In genomic region chr3:161163297-161163696, GRCh38 we compare ENCODE assay signal across 10 cellular contexts. TPM values are rescaled to one million over a fixed set of nuclear protein-coding genes. Genes with fewer than 3 reads are reported as not detected.
DNase-seq lines count a peak whose midpoint lies in the region; ATAC-seq, FAIRE-seq and TF ChIP-seq lines count a peak whose summit lies in the region.
"Had no signal": no experiment of that assay in that cellular context is flagged by ENCODE, and none has a peak within 500 bp of the region (broad histone marks: within the 10 kb centered on the region; RNA-seq: fewer than 3 reads in every experiment).

No MANE protein-coding gene starts in this region.

- no peak overlapping the region for H3K27ac Mint-ChIP-seq in activated naive CD8-positive, alpha-beta T cell treated with anti-CD3 and anti-CD28 coated beads for 36 hours
- H3K27ac Mint-ChIP-seq: activated naive CD4-positive, alpha-beta T cell treated with anti-CD3 and anti-CD28 coated beads for 36 hours had no signal

- H3K4me2 ChIP-seq in keratinocyte (ENCODE audit: control insufficient read depth, extremely low read depth, insufficient read depth, low read depth, low read length) = no peak overlapping the region

- H3K9me3 Mint-ChIP-seq in activated naive CD8-positive, alpha-beta T cell treated with anti-CD3 and anti-CD28 coated beads for 36 hours = peaks cover 6% of the 10 kb centered on the region
- H3K9me3 Mint-ChIP-seq: activated naive CD4-positive, alpha-beta T cell treated with anti-CD3 and anti-CD28 coated beads for 36 hours had no signal

- H3K27me3 ChIP-seq in adipocyte (replicated peaks; ENCODE audit: control insufficient read depth, insufficient read depth, low read length) (no peaks in the 10 kb centered on the region), keratinocyte (ENCODE audit: control insufficient read depth, extremely low read depth, insufficient read depth, low read length) (no peaks in the 10 kb centered on the region), aorta (ENCODE audit: control insufficient read depth in 1 of 2, insufficient read depth in 2 of 2, low read length in 1 of 2) (no peaks in the 10 kb centered on the region)
- H3K27me3 ChIP-seq: heart left ventricle had no signal

- H3K4me3 ChIP-seq in adipocyte (ENCODE audit: low read length) (no peak overlapping the region), keratinocyte (ENCODE audit: control insufficient read depth in 2 of 3, extremely low read depth in 1 of 3, insufficient read depth in 2 of 3, low read depth in 1 of 3, low read length in 3 of 3) (no peak overlapping the region), aorta (ENCODE audit: low read length in 2 of 2) (no peak overlapping the region)
- H3K4me3 ChIP-seq: heart left ventricle had no signal

- no peak overlapping the region for H2AFZ ChIP-seq in keratinocyte (ENCODE audit: control insufficient read depth, low read length)

- H3K4me1 Mint-ChIP-seq in activated naive CD8-positive, alpha-beta T cell treated with anti-CD3 and anti-CD28 coated beads for 36 hours = no peaks in the 10 kb centered on the region

- H3K9ac ChIP-seq in adipocyte (ENCODE audit: low read length) = no peak overlapping the region
- H3K9ac ChIP-seq in keratinocyte (ENCODE audit: control insufficient read depth, extremely low read depth, insufficient read depth, low read length) = no peak overlapping the region

- H3K36me3 ChIP-seq in adipocyte (ENCODE audit: control insufficient read depth, insufficient read depth, low read length, severe bottlenecking) (no peaks in the 10 kb centered on the region), keratinocyte (ENCODE audit: control insufficient read depth in 2 of 2, extremely low read depth in 1 of 2, insufficient read depth in 2 of 2, low read length in 2 of 2) (no peaks in the 10 kb centered on the region), aorta (ENCODE audit: control insufficient read depth in 1 of 2, insufficient read depth in 2 of 2, low read length in 1 of 2) (no peaks in the 10 kb centered on the region)

- H4K20me1 ChIP-seq in keratinocyte (ENCODE audit: control insufficient read depth, extremely low read depth, insufficient read depth, low read length) = no peaks in the 10 kb centered on the region

- dilution Hi-C loops in keratinocyte (cut with MboI; ENCODE audit: extremely low pct_ligation_motif_present, low sequenced_read_pairs) = no loop called here

- H3K27me3 Mint-ChIP-seq in activated naive CD8-positive, alpha-beta T cell treated with anti-CD3 and anti-CD28 coated beads for 36 hours = no peaks in the 10 kb centered on the region

- peak; percentile 76 for FAIRE-seq in keratinocyte (lab: Jason Lieb, UNC)

- no peaks in the 10 kb centered on the region for H3K9me1 ChIP-seq in keratinocyte (ENCODE audit: control insufficient read depth, extremely low read depth, insufficient read depth, low read length)

- no peak overlapping the region for H3K27ac ChIP-seq in keratinocyte (ENCODE audit: control insufficient read depth, insufficient read depth, low read length)
- no peak overlapping the region for H3K27ac ChIP-seq in aorta (ENCODE audit: low read depth in 1 of 2, low read length in 2 of 2)
- H3K27ac ChIP-seq: heart left ventricle had no signal

- H3K9me3 ChIP-seq in adipocyte (ENCODE audit: control insufficient read depth, low read length) (peaks cover 23% of the 10 kb centered on the region), keratinocyte (ENCODE audit: control insufficient read depth, low read depth, low read length) (peaks cover 10% of the 10 kb centered on the region), aorta (ENCODE audit: control insufficient read depth, low read length) (peaks cover 3% of the 10 kb centered on the region)

- DNase-seq in DMS53 treated with DMSO at 0.1 percent for 48 hours (lab: John Stamatoyannopoulos, UW; ENCODE audit: unreplicated experiment) = peak; percentile 61
- DNase-seq in Kasumi-1 (lab: John Stamatoyannopoulos, UW) = peak; percentile 35 to 47
- DNase-seq in adipocyte (ENCODE audit: low read depth) = peak; percentile 74
- DNase-seq in keratinocyte (ENCODE audit: low read depth, low spot score) = peak; percentile 53
- DNase-seq in aorta = no peak
- no peak for DNase-seq in activated naive CD8-positive, alpha-beta T cell treated with anti-CD3 and anti-CD28 coated beads for 36 hours
- DNase-seq: activated naive CD4-positive, alpha-beta T cell treated with anti-CD3 and anti-CD28 coated beads for 36 hours; heart left ventricle had no signal

- 0 to 1% methylated on average over 1 of the region's 1 CpG for WGBS in aorta, 2 donors

- intact Hi-C loops in aorta (cut with DNase I) = no loop called here

- no peak overlapping the region for H3K4me3 Mint-ChIP-seq in activated naive CD8-positive, alpha-beta T cell treated with anti-CD3 and anti-CD28 coated beads for 36 hours
- H3K4me3 Mint-ChIP-seq: activated naive CD4-positive, alpha-beta T cell treated with anti-CD3 and anti-CD28 coated beads for 36 hours had no signal

- no peak for ATAC-seq in GM21360 (IDR thresholded peaks at IDR 0.05; ENCODE audit: unreplicated experiment)
- no peak for ATAC-seq in aorta (ENCODE audit: low FRiP score)
- ATAC-seq in HG03457 (IDR thresholded peaks at IDR 0.05; ENCODE audit: unreplicated experiment) = no peak
- ATAC-seq: heart left ventricle had no signal

- H3K79me2 ChIP-seq in keratinocyte (ENCODE audit: control insufficient read depth, insufficient read depth, low read length) = no peaks in the 10 kb centered on the region

- H3K4me1 ChIP-seq in adipocyte (ENCODE audit: control insufficient read depth, insufficient read depth, low read length) = no peaks in the 10 kb centered on the region
- peaks cover 6% of the 10 kb centered on the region for H3K4me1 ChIP-seq in keratinocyte (ENCODE audit: control insufficient read depth, extremely low read depth, insufficient read depth, low read length)
- H3K4me1 ChIP-seq in aorta (ENCODE audit: control insufficient read depth in 1 of 2, insufficient read depth in 2 of 2, low read length in 2 of 2) = no peaks in the 10 kb centered on the region
- H3K4me1 ChIP-seq: heart left ventricle had no signal

- H3K36me3 Mint-ChIP-seq in activated naive CD8-positive, alpha-beta T cell treated with anti-CD3 and anti-CD28 coated beads for 36 hours = no peaks in the 10 kb centered on the region

- no peak for TF ChIP-seq CTCF in keratinocyte (optimal IDR thresholded peaks at IDR 0.05 in 1 of 3, IDR thresholded peaks at IDR 0.05 in 1 of 3, conservative IDR thresholded peaks at IDR 0.05 in 1 of 3; ENCODE audit: extremely low read depth in 1 of 3, insufficient read depth in 2 of 3, low read length in 3 of 3)

RNA-seq across cellular contexts. Expression of gene NMD3, which starts 57.8 kb away (rescaled TPM):
- polyA plus RNA-seq in keratinocyte (48.0 to 65.2 TPM (median 54.3 TPM) in 3 replicates), aorta (10 to 100 TPM; 37.9 to 38.6 TPM)
- 92.3 TPM for polyA plus RNA-seq in keratinocyte (2011; ENCODE audit: low read depth)
- 37.0 and 64.9 TPM in 2 replicates for polyA plus RNA-seq in keratinocyte (2011; cell fraction: cytosol; rRNA removed)
- 36.9 and 55.1 TPM in 2 replicates for polyA plus RNA-seq in keratinocyte (2011; cell fraction: nucleus; rRNA removed)
- polyA plus RNA-seq in keratinocyte (2012; ENCODE audit: low replicate concordance) = 52.9 and 56.1 TPM in 2 replicates
- 19.8 to 107 TPM (median 86.0 TPM) in 3 replicates for polyA minus RNA-seq in keratinocyte
- polyA minus RNA-seq in keratinocyte (2011; cell fraction: cytosol; rRNA and poly(A)+ RNA removed) = 48.3 TPM
- polyA minus RNA-seq in keratinocyte (2011; cell fraction: nucleus; rRNA and poly(A)+ RNA removed) = 47.9 and 60.2 TPM in 2 replicates
- 10 to 100 TPM; 53.8 to 56.5 TPM for total RNA-seq in aorta
- total RNA-seq in activated naive CD8-positive, alpha-beta T cell treated with anti-CD3 and anti-CD28 coated beads for 36 hours = 10 to 100 TPM; 89.3 to 97.7 TPM

RNA-seq across cellular contexts. Expression of gene B3GALNT1, which starts 58.1 kb away (rescaled TPM):
- polyA plus RNA-seq in keratinocyte = 2.3 to 5.0 TPM (median 3.6 TPM) in 3 replicates
- 0.27 TPM for polyA plus RNA-seq in keratinocyte (2011; ENCODE audit: low read depth)
- 2.1 and 3.2 TPM in 2 replicates for polyA plus RNA-seq in keratinocyte (2011; cell fraction: cytosol; rRNA removed)
- 3.9 and 4.4 TPM in 2 replicates for polyA plus RNA-seq in keratinocyte (2011; cell fraction: nucleus; rRNA removed)
- polyA plus RNA-seq in keratinocyte (2012; ENCODE audit: low replicate concordance) = 0.59 and 4.1 TPM in 2 replicates
- 5.2 to 14.3 TPM (median 8.1 TPM) in 3 replicates for polyA minus RNA-seq in keratinocyte
- polyA minus RNA-seq in keratinocyte (2011; cell fraction: cytosol; rRNA and poly(A)+ RNA removed) = 9.6 TPM
- polyA minus RNA-seq in keratinocyte (2011; cell fraction: nucleus; rRNA and poly(A)+ RNA removed) = 3.3 and 4.7 TPM in 2 replicates
- total RNA-seq in aorta = 10 to 100 TPM; 11.8 to 19.2 TPM
- 10 to 100 TPM in 1 of 2 donors, 1 to 10 TPM in 1; 8.8 to 14.8 TPM for polyA plus RNA-seq in aorta
- 10 to 100 TPM; 14.0 to 16.4 TPM for total RNA-seq in activated naive CD8-positive, alpha-beta T cell treated with anti-CD3 and anti-CD28 coated beads for 36 hours

Comparison
In these comparisons a context has a peak if more than half of its experiments do, and no peak if none do; other contexts are left out.
1. DNase-seq: peak in DMS53 treated with DMSO at 0.1 percent for 48 hours (single experiment), Kasumi-1 (2 of 2), adipocyte (single experiment) and keratinocyte (single experiment); none in aorta (0 of 2) and activated naive CD8-positive, alpha-beta T cell treated with anti-CD3 and anti-CD28 coated beads for 36 hours (single experiment).